Comparison of ENCODE assay signal across 32 cellular contexts in the genomic region with DNA sequence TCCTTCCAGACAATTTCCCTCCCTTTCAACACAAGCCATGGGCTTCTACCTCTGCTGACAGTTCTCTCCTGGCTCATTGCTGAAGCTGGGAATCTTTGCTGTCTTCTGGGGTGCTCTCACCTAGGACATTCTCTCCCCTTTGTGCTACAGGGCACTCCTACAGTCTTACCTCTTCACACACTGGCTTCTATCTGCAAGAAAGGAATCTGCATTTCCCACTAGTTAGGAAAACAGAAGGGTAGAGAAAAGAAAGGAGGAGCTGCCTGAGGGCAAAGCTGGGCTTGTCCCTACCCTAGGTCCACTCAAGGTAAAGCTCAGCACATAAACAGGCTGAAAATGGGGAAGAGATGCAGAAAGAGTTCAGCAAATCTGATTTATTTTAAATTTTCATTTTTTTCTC. TPM values are rescaled to one million over a fixed set of nuclear protein-coding genes. Genes with fewer than 3 reads are reported as not detected.
"Had no signal": no experiment of that assay in that cellular context is flagged by ENCODE, and none has a peak within 500 bp of the region (broad histone marks: within the 10 kb centered on the region; RNA-seq: fewer than 3 reads in every experiment).

No MANE protein-coding gene starts in this region.

- H3K4me3 Mint-ChIP-seq: mesothelial cell of epicardium; natural killer cell; neural crest cell; stimulated activated memory B cell treated with anti-CD40 and anti-IgM and Interleukin-4, amounts not matched to agents 10 μg/mL and 1 μg/mL and 100 μg/mL, for 72 hours; stimulated activated naive CD8-positive, alpha-beta T cell treated with anti-CD3 and anti-CD28 coated beads, Interleukin-15, Interleukin-2, amounts not matched to agents 100 ng/mL and 50 ng/mL, for 24 hours had no signal

- H3K36me3 Mint-ChIP-seq: mesothelial cell of epicardium; natural killer cell; stimulated activated memory B cell treated with anti-CD40 and anti-IgM and Interleukin-4, amounts not matched to agents 10 μg/mL and 1 μg/mL and 100 μg/mL, for 72 hours had no signal

- H3K9me3 ChIP-seq: pancreas, psoas muscle, right lobe of liver, spleen, tibial nerve had no signal

- H3K27ac Mint-ChIP-seq: mesothelial cell of epicardium; natural killer cell; stimulated activated memory B cell treated with anti-CD40 and anti-IgM and Interleukin-4, amounts not matched to agents 10 μg/mL and 1 μg/mL and 100 μg/mL, for 72 hours; stimulated activated naive CD8-positive, alpha-beta T cell treated with anti-CD3 and anti-CD28 coated beads, Interleukin-15, Interleukin-2, amounts not matched to agents 100 ng/mL and 50 ng/mL, for 24 hours had no signal

- H3K4me3 ChIP-seq: dorsolateral prefrontal cortex, pancreas, right lobe of liver, spleen, tibial nerve had no signal

- ATAC-seq: esophagus mucosa; left lobe of liver; natural killer cell; right lobe of liver; stimulated activated memory B cell treated with anti-CD40 and anti-IgM and Interleukin-4, amounts not matched to agents 10 μg/mL and 1 μg/mL and 100 μg/mL, for 72 hours had no signal

- FAIRE-seq: endometrium, islet of Langerhans, pancreas had no signal

- H3K27ac ChIP-seq: dorsolateral prefrontal cortex, pancreas, psoas muscle, right lobe of liver, spleen, tibial nerve had no signal

- H3K27me3 ChIP-seq: dorsolateral prefrontal cortex, pancreas, right lobe of liver, tibial nerve had no signal

- DNase-seq: central memory CD4-positive, alpha-beta T cell; cortex of kidney; dorsolateral prefrontal cortex; effector memory CD4-positive, alpha-beta T cell; foreskin fibroblast; kidney glomerular epithelial cell; natural killer cell; occipital lobe; pancreas; psoas muscle; retina; right lobe of liver; spleen; stimulated activated CD4-positive, alpha-beta T cell treated with anti-CD3 and anti-CD28 coated beads, Interleukin-15, amount 100 ng/mL, for 24 hours; stimulated activated CD4-positive, alpha-beta T cell treated with anti-CD3 and anti-CD28 coated beads, Interleukin-1b, Interleukin-23, amount 100 ng/mL, for 48 hours; stimulated activated CD4-positive, alpha-beta T cell treated with anti-CD3 and anti-CD28 coated beads, Interleukin-4, amount 100 ng/mL, for 24 hours had no signal

- H3K9me3 Mint-ChIP-seq: mesothelial cell of epicardium; natural killer cell; neural crest cell; stimulated activated memory B cell treated with anti-CD40 and anti-IgM and Interleukin-4, amounts not matched to agents 10 μg/mL and 1 μg/mL and 100 μg/mL, for 72 hours; stimulated activated naive CD8-positive, alpha-beta T cell treated with anti-CD3 and anti-CD28 coated beads, Interleukin-15, Interleukin-2, amounts not matched to agents 100 ng/mL and 50 ng/mL, for 24 hours had no signal

- H3K36me3 ChIP-seq: pancreas, right lobe of liver, spleen, tibial nerve had no signal

- H3K27me3 Mint-ChIP-seq: stimulated activated naive CD8-positive, alpha-beta T cell treated with anti-CD3 and anti-CD28 coated beads, Interleukin-15, Interleukin-2, amounts not matched to agents 100 ng/mL and 50 ng/mL, for 24 hours had no signal

- H3K4me1 ChIP-seq: pancreas, psoas muscle, right lobe of liver, spleen, tibial nerve had no signal

- H3K4me1 Mint-ChIP-seq: mesothelial cell of epicardium; natural killer cell; stimulated activated memory B cell treated with anti-CD40 and anti-IgM and Interleukin-4, amounts not matched to agents 10 μg/mL and 1 μg/mL and 100 μg/mL, for 72 hours had no signal

RNA-seq across cellular contexts. Expression of gene ARGFX, which starts 5.6 kb away (rescaled TPM):
- total RNA-seq: chondrocyte, esophagus mucosa, left lobe of liver, lower leg skin, mesothelial cell of epicardium, mucosa of gallbladder, myocyte, natural killer cell, neural crest cell, occipital lobe, pancreas, psoas muscle, right lobe of liver, skeletal muscle tissue, spleen, temporal lobe, tibial nerve, ureter had no signal
- polyA plus RNA-seq: pancreas, psoas muscle, spleen had no signal

RNA-seq across cellular contexts. Expression of gene FBXO40, which starts 31.0 kb away (rescaled TPM):
- total RNA-seq: chondrocyte, esophagus mucosa, lower leg skin, mesothelial cell of epicardium, natural killer cell, neural crest cell, spleen, tibial nerve had no signal
- polyA plus RNA-seq: pancreas, spleen had no signal
